In genomic region chr21:9592591-9592990, GRCh38 we compare ENCODE assay signal across 5 cellular contexts.
A peak's percentile ranks its signal among the peaks of the same experiment; 100 is the strongest.
DNase-seq lines count a peak whose midpoint lies in the region; FAIRE-seq and TF ChIP-seq lines count a peak whose summit lies in the region.
"Not testable (repeated sequence)": the region's sequence is repeated elsewhere in the genome, so short reads cannot be mapped to it uniquely, and the experiment has no call there.

No MANE protein-coding gene starts in this region.

- 75 to 86% (median 85%) methylated on average over 18 to 20 of the region's 24 CpGs; no CpG with 5 or more reads in 2 of the 5 donors for WGBS in spleen, 5 donors

- H3K9me3 ChIP-seq in kidney (ENCODE audit: control insufficient read depth in 1 of 2, low read length in 2 of 2) = not testable (repeated sequence)
- H3K9me3 ChIP-seq in spleen = peaks cover 0 to 18% (median 0%) of the 10 kb centered on the region in 8 donors

- H3K27ac ChIP-seq in kidney (ENCODE audit: low read depth in 2 of 2, low read length in 2 of 2); spleen: not testable (repeated sequence)

- not testable (repeated sequence) for H3K27me3 ChIP-seq in spleen (replicated peaks in 1 of 7)

- H3K4me3 ChIP-seq in kidney (ENCODE audit: low read length in 2 of 2); spleen: not testable (repeated sequence)

- H3K9ac ChIP-seq in kidney (ENCODE audit: low read length in 2 of 2) = not testable (repeated sequence)

- not testable (repeated sequence) for H3K36me3 ChIP-seq in kidney (ENCODE audit: control insufficient read depth in 1 of 2, insufficient read depth in 2 of 2, low read length in 2 of 2); spleen

- not testable (repeated sequence) for FAIRE-seq in kidney (lab: Jason Lieb, UNC)

- TF ChIP-seq POLR2A in spleen (IDR thresholded peaks at IDR 0.05) = not testable (repeated sequence)

- DNase-seq in Daoy (ENCODE audit: low read depth) = peak; percentile 10
- peak; percentile 2 for DNase-seq in RPMI8226
- DNase-seq in kidney = peak; percentile 71
- DNase-seq in posterior vena cava (ENCODE audit: low spot score) = peak; percentile 82
- peak; percentile 35 for DNase-seq in spleen

- H3K4me1 ChIP-seq in kidney (ENCODE audit: control insufficient read depth in 1 of 2, insufficient read depth in 1 of 2, low read depth in 1 of 2, low read length in 2 of 2); spleen: not testable (repeated sequence)

- intact Hi-C loops in kidney (cut with DNase I); posterior vena cava (cut with DNase I); spleen (cut with DNase I; ENCODE audit: low total_unique reads): not testable (repeated sequence)

- not testable (repeated sequence) for TF ChIP-seq CTCF in kidney (IDR thresholded peaks at IDR 0.05; ENCODE audit: borderline replicate concordance, extremely low read depth, insufficient read depth); spleen (IDR thresholded peaks at IDR 0.05 in 8 of 11, conservative IDR thresholded peaks at IDR 0.05 in 3 of 11)

Comparison
In these comparisons a context has a peak if more than half of its experiments do, and no peak if none do; other contexts are left out.
1. DNase-seq: peak in every context shown above with its lines; median percentile 82 in posterior vena cava; 71 in kidney; 35 in spleen; 10 in Daoy; 2 in RPMI8226.